ENCODE assay signal across 1 cellular context in the genomic region with DNA sequence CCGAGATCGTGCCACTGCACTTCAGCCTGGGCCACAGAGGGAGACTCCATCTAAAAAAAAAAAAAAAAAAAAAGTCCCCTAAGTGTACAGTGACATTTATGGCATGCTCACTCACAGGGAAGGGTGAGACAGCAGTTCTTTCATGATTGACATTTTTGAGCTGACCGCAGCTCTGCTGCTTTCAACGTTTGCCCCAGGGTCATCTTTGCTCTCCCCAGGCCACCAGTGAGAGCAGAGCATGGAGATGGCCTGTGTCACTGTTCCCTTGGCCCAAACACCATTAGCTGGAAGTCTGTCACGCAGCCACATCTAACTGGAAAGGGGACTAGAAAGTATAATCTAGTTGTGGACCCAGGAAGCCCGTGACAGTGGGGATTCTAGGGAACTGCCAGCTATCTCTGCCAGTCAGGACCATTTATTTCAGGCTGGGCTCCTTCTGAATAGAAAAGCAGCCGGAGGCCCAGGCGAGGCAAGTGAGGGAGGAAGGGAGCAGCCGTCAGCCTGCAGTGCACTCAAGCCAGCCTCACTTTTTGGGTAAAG.
TF ChIP-seq lines count a peak whose summit lies in the region.

No MANE protein-coding gene starts in this region.

TF ChIP-seq in K562, 482 proteins besides CTCF, POLR2A, EP300 and RAD21 (continued from another document and continues in another):
- TF ChIP-seq, protein P1, sequence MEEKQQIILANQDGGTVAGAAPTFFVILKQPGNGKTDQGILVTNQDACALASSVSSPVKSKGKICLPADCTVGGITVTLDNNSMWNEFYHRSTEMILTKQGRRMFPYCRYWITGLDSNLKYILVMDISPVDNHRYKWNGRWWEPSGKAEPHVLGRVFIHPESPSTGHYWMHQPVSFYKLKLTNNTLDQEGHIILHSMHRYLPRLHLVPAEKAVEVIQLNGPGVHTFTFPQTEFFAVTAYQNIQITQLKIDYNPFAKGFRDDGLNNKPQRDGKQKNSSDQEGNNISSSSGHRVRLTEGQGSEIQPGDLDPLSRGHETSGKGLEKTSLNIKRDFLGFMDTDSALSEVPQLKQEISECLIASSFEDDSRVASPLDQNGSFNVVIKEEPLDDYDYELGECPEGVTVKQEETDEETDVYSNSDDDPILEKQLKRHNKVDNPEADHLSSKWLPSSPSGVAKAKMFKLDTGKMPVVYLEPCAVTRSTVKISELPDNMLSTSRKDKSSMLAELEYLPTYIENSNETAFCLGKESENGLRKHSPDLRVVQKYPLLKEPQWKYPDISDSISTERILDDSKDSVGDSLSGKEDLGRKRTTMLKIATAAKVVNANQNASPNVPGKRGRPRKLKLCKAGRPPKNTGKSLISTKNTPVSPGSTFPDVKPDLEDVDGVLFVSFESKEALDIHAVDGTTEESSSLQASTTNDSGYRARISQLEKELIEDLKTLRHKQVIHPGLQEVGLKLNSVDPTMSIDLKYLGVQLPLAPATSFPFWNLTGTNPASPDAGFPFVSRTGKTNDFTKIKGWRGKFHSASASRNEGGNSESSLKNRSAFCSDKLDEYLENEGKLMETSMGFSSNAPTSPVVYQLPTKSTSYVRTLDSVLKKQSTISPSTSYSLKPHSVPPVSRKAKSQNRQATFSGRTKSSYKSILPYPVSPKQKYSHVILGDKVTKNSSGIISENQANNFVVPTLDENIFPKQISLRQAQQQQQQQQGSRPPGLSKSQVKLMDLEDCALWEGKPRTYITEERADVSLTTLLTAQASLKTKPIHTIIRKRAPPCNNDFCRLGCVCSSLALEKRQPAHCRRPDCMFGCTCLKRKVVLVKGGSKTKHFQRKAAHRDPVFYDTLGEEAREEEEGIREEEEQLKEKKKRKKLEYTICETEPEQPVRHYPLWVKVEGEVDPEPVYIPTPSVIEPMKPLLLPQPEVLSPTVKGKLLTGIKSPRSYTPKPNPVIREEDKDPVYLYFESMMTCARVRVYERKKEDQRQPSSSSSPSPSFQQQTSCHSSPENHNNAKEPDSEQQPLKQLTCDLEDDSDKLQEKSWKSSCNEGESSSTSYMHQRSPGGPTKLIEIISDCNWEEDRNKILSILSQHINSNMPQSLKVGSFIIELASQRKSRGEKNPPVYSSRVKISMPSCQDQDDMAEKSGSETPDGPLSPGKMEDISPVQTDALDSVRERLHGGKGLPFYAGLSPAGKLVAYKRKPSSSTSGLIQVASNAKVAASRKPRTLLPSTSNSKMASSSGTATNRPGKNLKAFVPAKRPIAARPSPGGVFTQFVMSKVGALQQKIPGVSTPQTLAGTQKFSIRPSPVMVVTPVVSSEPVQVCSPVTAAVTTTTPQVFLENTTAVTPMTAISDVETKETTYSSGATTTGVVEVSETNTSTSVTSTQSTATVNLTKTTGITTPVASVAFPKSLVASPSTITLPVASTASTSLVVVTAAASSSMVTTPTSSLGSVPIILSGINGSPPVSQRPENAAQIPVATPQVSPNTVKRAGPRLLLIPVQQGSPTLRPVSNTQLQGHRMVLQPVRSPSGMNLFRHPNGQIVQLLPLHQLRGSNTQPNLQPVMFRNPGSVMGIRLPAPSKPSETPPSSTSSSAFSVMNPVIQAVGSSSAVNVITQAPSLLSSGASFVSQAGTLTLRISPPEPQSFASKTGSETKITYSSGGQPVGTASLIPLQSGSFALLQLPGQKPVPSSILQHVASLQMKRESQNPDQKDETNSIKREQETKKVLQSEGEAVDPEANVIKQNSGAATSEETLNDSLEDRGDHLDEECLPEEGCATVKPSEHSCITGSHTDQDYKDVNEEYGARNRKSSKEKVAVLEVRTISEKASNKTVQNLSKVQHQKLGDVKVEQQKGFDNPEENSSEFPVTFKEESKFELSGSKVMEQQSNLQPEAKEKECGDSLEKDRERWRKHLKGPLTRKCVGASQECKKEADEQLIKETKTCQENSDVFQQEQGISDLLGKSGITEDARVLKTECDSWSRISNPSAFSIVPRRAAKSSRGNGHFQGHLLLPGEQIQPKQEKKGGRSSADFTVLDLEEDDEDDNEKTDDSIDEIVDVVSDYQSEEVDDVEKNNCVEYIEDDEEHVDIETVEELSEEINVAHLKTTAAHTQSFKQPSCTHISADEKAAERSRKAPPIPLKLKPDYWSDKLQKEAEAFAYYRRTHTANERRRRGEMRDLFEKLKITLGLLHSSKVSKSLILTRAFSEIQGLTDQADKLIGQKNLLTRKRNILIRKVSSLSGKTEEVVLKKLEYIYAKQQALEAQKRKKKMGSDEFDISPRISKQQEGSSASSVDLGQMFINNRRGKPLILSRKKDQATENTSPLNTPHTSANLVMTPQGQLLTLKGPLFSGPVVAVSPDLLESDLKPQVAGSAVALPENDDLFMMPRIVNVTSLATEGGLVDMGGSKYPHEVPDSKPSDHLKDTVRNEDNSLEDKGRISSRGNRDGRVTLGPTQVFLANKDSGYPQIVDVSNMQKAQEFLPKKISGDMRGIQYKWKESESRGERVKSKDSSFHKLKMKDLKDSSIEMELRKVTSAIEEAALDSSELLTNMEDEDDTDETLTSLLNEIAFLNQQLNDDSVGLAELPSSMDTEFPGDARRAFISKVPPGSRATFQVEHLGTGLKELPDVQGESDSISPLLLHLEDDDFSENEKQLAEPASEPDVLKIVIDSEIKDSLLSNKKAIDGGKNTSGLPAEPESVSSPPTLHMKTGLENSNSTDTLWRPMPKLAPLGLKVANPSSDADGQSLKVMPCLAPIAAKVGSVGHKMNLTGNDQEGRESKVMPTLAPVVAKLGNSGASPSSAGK (IDR thresholded peaks at IDR 0.05), result peak; percentile 48; the same call in 1 of the 2 replicates
- no peak for TF ChIP-seq SREBF1 (IDR thresholded peaks at IDR 0.05; ENCODE audit: borderline replicate concordance, low read depth, low read length)
- no peak for TF ChIP-seq HEY1 (CRISPR knock-in tag; IDR thresholded peaks at IDR 0.05; ENCODE audit: borderline replicate concordance)
- TF ChIP-seq, protein P2, sequence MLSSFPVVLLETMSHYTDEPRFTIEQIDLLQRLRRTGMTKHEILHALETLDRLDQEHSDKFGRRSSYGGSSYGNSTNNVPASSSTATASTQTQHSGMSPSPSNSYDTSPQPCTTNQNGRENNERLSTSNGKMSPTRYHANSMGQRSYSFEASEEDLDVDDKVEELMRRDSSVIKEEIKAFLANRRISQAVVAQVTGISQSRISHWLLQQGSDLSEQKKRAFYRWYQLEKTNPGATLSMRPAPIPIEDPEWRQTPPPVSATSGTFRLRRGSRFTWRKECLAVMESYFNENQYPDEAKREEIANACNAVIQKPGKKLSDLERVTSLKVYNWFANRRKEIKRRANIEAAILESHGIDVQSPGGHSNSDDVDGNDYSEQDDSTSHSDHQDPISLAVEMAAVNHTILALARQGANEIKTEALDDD (IDR thresholded peaks at IDR 0.05), result peak; percentile 65; the same call in 1 of the 2 replicates
- no peak for TF ChIP-seq ZNF174 (CRISPR knock-in tag; IDR thresholded peaks at IDR 0.05)
- 0 out of 2 replicates have a peak, but pooled peaks have one; percentile 12 for TF ChIP-seq MYC (IDR thresholded peaks at IDR 0.05; ENCODE audit: low read depth, low read length)
- no peak for TF ChIP-seq MYC (CRISPR knock-in tag; IDR thresholded peaks at IDR 0.05; ENCODE audit: borderline replicate concordance, low read depth)
- no peak for TF ChIP-seq MXD1 (CRISPR knock-in tag; IDR thresholded peaks at IDR 0.05; ENCODE audit: borderline replicate concordance, poor library complexity, severe bottlenecking)
- TF ChIP-seq RBBP5 (IDR thresholded peaks at IDR 0.05; ENCODE audit: borderline replicate concordance, insufficient read depth, low read length, poor library complexity, severe bottlenecking), result no peak
- TF ChIP-seq, protein P3, sequence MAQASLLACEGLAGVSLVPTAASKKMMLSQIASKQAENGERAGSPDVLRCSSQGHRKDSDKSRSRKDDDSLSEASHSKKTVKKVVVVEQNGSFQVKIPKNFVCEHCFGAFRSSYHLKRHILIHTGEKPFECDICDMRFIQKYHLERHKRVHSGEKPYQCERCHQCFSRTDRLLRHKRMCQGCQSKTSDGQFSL (CRISPR knock-in tag; IDR thresholded peaks at IDR 0.05), result no peak
- TF ChIP-seq, protein P3 (tag; IDR thresholded peaks at IDR 0.05), result no peak
- no peak for TF ChIP-seq RHOXF2B (CRISPR knock-in tag; conservative IDR thresholded peaks at IDR 0.05)
- TF ChIP-seq MAFG (tag; conservative IDR thresholded peaks at IDR 0.05), result peak; percentile 89
- TF ChIP-seq, protein P4, sequence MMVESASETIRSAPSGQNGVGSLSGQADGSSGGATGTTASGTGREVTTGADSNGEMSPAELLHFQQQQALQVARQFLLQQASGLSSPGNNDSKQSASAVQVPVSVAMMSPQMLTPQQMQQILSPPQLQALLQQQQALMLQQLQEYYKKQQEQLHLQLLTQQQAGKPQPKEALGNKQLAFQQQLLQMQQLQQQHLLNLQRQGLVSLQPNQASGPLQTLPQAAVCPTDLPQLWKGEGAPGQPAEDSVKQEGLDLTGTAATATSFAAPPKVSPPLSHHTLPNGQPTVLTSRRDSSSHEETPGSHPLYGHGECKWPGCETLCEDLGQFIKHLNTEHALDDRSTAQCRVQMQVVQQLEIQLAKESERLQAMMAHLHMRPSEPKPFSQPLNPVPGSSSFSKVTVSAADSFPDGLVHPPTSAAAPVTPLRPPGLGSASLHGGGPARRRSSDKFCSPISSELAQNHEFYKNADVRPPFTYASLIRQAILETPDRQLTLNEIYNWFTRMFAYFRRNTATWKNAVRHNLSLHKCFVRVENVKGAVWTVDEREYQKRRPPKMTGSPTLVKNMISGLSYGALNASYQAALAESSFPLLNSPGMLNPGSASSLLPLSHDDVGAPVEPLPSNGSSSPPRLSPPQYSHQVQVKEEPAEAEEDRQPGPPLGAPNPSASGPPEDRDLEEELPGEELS (CRISPR knock-in tag; IDR thresholded peaks at IDR 0.05; ENCODE audit: borderline replicate concordance), result 0 out of 2 replicates have a peak, but pooled peaks have one; percentile 25
- peak; percentile 39; the same call in 1 of the 2 replicates for TF ChIP-seq SMAD3 (CRISPR knock-in tag; conservative IDR thresholded peaks at IDR 0.05)
- TF ChIP-seq IFI16 (CRISPR knock-in tag; IDR thresholded peaks at IDR 0.05), result no peak
- TF ChIP-seq CHCHD3 (CRISPR knock-in tag; IDR thresholded peaks at IDR 0.05), result no peak
- no peak for TF ChIP-seq HOXB6 (CRISPR knock-in tag; IDR thresholded peaks at IDR 0.05; ENCODE audit: borderline replicate concordance)
- no peak for TF ChIP-seq RBM17 (IDR thresholded peaks at IDR 0.05; ENCODE audit: borderline replicate concordance, low read depth, low read length)
- TF ChIP-seq ZFP30 (CRISPR knock-in tag; IDR thresholded peaks at IDR 0.05; ENCODE audit: borderline replicate concordance), result no peak
- TF ChIP-seq KDM4B (IDR thresholded peaks at IDR 0.05; ENCODE audit: borderline replicate concordance in 2 of 2, low read depth in 1 of 2), result peak in 1 of 2 experiments; percentile 78; a peak in 2 of 4 replicates
- no peak for TF ChIP-seq KLF6 (CRISPR knock-in tag; IDR thresholded peaks at IDR 0.05; ENCODE audit: borderline replicate concordance)
- TF ChIP-seq ZC3H8 (IDR thresholded peaks at IDR 0.05), result no peak
- TF ChIP-seq CBX1 (IDR thresholded peaks at IDR 0.05; ENCODE audit: low read depth), result no peak
- peak; percentile 30; the same call in 1 of the 2 replicates for TF ChIP-seq PHF8 (IDR thresholded peaks at IDR 0.05; ENCODE audit: borderline replicate concordance, low read length)
- TF ChIP-seq XRCC3 (IDR thresholded peaks at IDR 0.05), result no peak
- no peak for TF ChIP-seq MTA3 (IDR thresholded peaks at IDR 0.05; ENCODE audit: borderline replicate concordance)
- TF ChIP-seq NCOR1 (IDR thresholded peaks at IDR 0.05), result peak; percentile 60
- TF ChIP-seq ZKSCAN1 (IDR thresholded peaks at IDR 0.05; ENCODE audit: low read depth, low read length), result 0 out of 2 replicates have a peak, but pooled peaks have one; percentile 7
- peak; percentile 65; the same call in 1 of the 2 replicates for TF ChIP-seq ARID1B (IDR thresholded peaks at IDR 0.05)
- TF ChIP-seq WHSC1 (IDR thresholded peaks at IDR 0.05; ENCODE audit: low read length), result no peak
- TF ChIP-seq ZFX (CRISPR knock-in tag; IDR thresholded peaks at IDR 0.05), result peak; percentile 58; the same call in 1 of the 2 replicates
- no peak for TF ChIP-seq SRSF3 (IDR thresholded peaks at IDR 0.05; ENCODE audit: insufficient read depth, low read length)
